In genomic region chr14:34583525-34583924, GRCh38 we compare ENCODE assay signal across 29 cellular contexts.
"Had no signal": no experiment of that assay in that cellular context is flagged by ENCODE, and none has a peak within 500 bp of the region (broad histone marks: within the 10 kb centered on the region; RNA-seq: fewer than 3 reads in every experiment).

No MANE protein-coding gene starts in this region.

- DNase-seq: activated CD4-positive, alpha-beta memory T cell treated with anti-CD3 and anti-CD28 coated beads, Interleukin-2, amount 10 ng/mL, durations not matched to agents 7 days and 5 days; activated CD4-positive, alpha-beta T cell treated with anti-CD3 and anti-CD28 coated beads for 36 hours; activated CD4-positive, alpha-beta T cell treated with anti-CD3 and anti-CD28 coated beads, Interleukin-2, amount 50 U/mL, for 1 hour; activated CD4-positive, CD25-positive, alpha-beta regulatory T cell; activated naive CD4-positive, alpha-beta T cell treated with anti-CD3 and anti-CD28 coated beads, Interleukin-2, amount 50 U/mL, for 16 hours; activated naive CD8-positive, alpha-beta T cell treated with anti-CD3 and anti-CD28 coated beads, Interleukin-2, amount 10 ng/mL, durations not matched to agents 7 days and 5 days; activated T-cell treated with anti-CD3 and anti-CD28 coated beads, Interleukin-2, amount 50 U/mL, for 1 hour; amniotic stem cell; body of pancreas; central memory CD4-positive, alpha-beta T cell; MG63; MV-4-11; NCI-H1092 treated with DMSO at 0.1 percent for 48 hours; NCI-H1417 treated with DMSO at 0.1 percent for 48 hours; NCI-H1694; NCI-H2029 treated with DMSO at 0.1 percent for 48 hours; NCI-H2227 treated with DMSO at 0.1 percent for 48 hours; NCI-H446 treated with DMSO at 0.1 percent for 48 hours; NCI-H526; NCI-H82; OCI-M1; RPMI8226; T-cell; T-helper 2 cell; T1000 had no signal

- H3K4me1 ChIP-seq: ascending aorta, body of pancreas, SJSA1 had no signal

- H3K27ac ChIP-seq: ascending aorta, body of pancreas, SJSA1, VCaP had no signal

- H3K9me3 ChIP-seq: ascending aorta, body of pancreas, MG63, SJSA1 had no signal

- H3K27me3 ChIP-seq: ascending aorta, body of pancreas, MG63, SJSA1 had no signal

- H3K4me3 ChIP-seq: ascending aorta, body of pancreas, MG63, SJSA1 had no signal

- ATAC-seq: activated CD4-positive, alpha-beta T cell treated with anti-CD3 and anti-CD28 coated beads for 36 hours; body of pancreas; Panc1; T-cell had no signal
